In the genomic region with DNA sequence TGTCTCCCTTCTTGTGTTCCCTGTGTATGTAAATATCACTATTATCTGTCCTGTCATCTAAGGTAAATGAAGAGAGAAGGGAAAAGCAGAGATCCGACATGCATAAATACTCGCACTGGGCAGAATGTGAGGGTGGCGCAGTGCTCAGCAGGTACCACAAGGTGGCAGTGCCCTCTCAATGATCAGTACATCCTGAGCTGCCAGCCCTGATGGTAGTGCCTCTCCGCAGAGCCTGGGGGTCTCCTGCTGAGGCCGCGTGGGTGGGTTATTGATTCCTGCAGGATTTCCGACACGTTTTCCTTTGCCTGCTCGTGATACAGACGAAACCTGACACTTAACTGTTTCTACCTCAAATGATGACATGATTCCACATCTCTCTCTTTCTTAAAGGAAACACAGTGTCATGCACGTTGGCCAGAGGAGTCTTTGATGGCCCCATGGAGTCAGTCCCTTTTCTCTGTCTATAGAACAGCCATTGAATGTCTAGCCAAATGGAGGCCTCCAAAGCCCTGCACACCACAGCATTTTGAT, we compare ENCODE assay signal across 8 cellular contexts. TPM values are rescaled to one million over a fixed set of nuclear protein-coding genes. Genes with fewer than 3 reads are reported as not detected.
A peak's percentile ranks its signal among the peaks of the same experiment; 100 is the strongest.
DNase-seq lines count a peak whose midpoint lies in the region; ATAC-seq, FAIRE-seq and TF ChIP-seq lines count a peak whose summit lies in the region.

No MANE protein-coding gene starts in this region.

- H3K4me3 ChIP-seq in astrocyte of the cerebellum (ENCODE audit: low read depth, low read length) = no peak overlapping the region
- H3K4me3 ChIP-seq in small intestine (ENCODE audit: low read depth in 1 of 2, low read length in 2 of 2) = no peak overlapping the region

- no peak for FAIRE-seq in small intestine (lab: Jason Lieb, UNC)

- WGBS in small intestine, 3 donors = 2 to 4% (median 3%) methylated on average over 11 of the region's 11 CpGs

- DNase-seq in NK-92 treated with Interleukin-12 subunit alpha and Interleukin-12 subunit beta, amount 100 ng/mL, for 24 hours (lab: John Stamatoyannopoulos, UW) = peak; percentile 8
- DNase-seq in NK-92 (lab: John Stamatoyannopoulos, UW; ENCODE audit: unreplicated experiment) (no peak), NCI-H1105 treated with DMSO at 0.1 percent for 48 hours (lab: John Stamatoyannopoulos, UW) (peak; percentile 56), astrocyte of the cerebellum (ENCODE audit: low read depth) (peak; percentile 36), iPS DF 4.7 (ENCODE audit: extremely low read depth, low spot score) (peak; percentile 28), small intestine (peak; percentile 50)
- peak; percentile 50 for DNase-seq in T-helper 2 cell treated with Interferon-gamma antibody and Interleukin-4, amounts not matched to agents 5 μg/mL and 100 μg/mL, for 36 hours (ENCODE audit: low spot score)

- no peaks in the 10 kb centered on the region for H3K9me3 Mint-ChIP-seq in T-helper 2 cell treated with Interferon-gamma antibody and Interleukin-4, amounts not matched to agents 5 μg/mL and 100 μg/mL, for 36 hours

- no peaks in the 10 kb centered on the region for H3K27me3 ChIP-seq in small intestine (ENCODE audit: control insufficient read depth in 2 of 2, insufficient read depth in 2 of 2, low read length in 2 of 2)

- no peaks in the 10 kb centered on the region for H3K4me1 ChIP-seq in small intestine (ENCODE audit: control insufficient read depth in 2 of 2, insufficient read depth in 1 of 2, low read depth in 1 of 2, low read length in 1 of 2)

- peak; percentile 93 for TF ChIP-seq CTCF in astrocyte of the cerebellum (IDR thresholded peaks at IDR 0.05; ENCODE audit: low read depth, low read length, missing control alignments)

- ATAC-seq in HG02763 (IDR thresholded peaks at IDR 0.05; ENCODE audit: unreplicated experiment) = peak; percentile 77

- H3K9me3 ChIP-seq in small intestine (ENCODE audit: control insufficient read depth, low read depth) = no peaks in the 10 kb centered on the region

- no peaks in the 10 kb centered on the region for H3K36me3 ChIP-seq in small intestine (ENCODE audit: control insufficient read depth in 2 of 2, insufficient read depth in 2 of 2, low read length in 2 of 2)

- H3K4me1 Mint-ChIP-seq in T-helper 2 cell treated with Interferon-gamma antibody and Interleukin-4, amounts not matched to agents 5 μg/mL and 100 μg/mL, for 36 hours (ENCODE audit: low read depth) = peaks cover 13% of the 10 kb centered on the region

- no peak overlapping the region for H3K4me3 Mint-ChIP-seq in T-helper 2 cell treated with Interferon-gamma antibody and Interleukin-4, amounts not matched to agents 5 μg/mL and 100 μg/mL, for 36 hours

- peaks cover 34% of the 10 kb centered on the region for H3K27me3 Mint-ChIP-seq in T-helper 2 cell treated with Interferon-gamma antibody and Interleukin-4, amounts not matched to agents 5 μg/mL and 100 μg/mL, for 36 hours (ENCODE audit: low read depth)

- in situ Hi-C loops in astrocyte of the cerebellum (cut with HindIII; ENCODE audit: low sequenced_read_pairs) = loop anchor here (25.0 kb wide), 1 partner anchor 248 kb away; no protein-coding TSS in a partner anchor

- H3K27ac Mint-ChIP-seq in T-helper 2 cell treated with Interferon-gamma antibody and Interleukin-4, amounts not matched to agents 5 μg/mL and 100 μg/mL, for 36 hours = no peak overlapping the region

- H3K36me3 Mint-ChIP-seq in T-helper 2 cell treated with Interferon-gamma antibody and Interleukin-4, amounts not matched to agents 5 μg/mL and 100 μg/mL, for 36 hours (ENCODE audit: low read depth) = no peaks in the 10 kb centered on the region

- H3K27ac ChIP-seq in small intestine (ENCODE audit: low read depth in 1 of 2, low read length in 1 of 2) = no peak overlapping the region

RNA-seq across cellular contexts. Expression of a gene that starts 19.8 kb away (rescaled TPM):
- under 1 TPM in 1 of 3 donors, not detected in 2; 0.04 TPM for polyA plus RNA-seq in small intestine

RNA-seq across cellular contexts. Expression of a gene that starts 23.3 kb away (rescaled TPM):
- not detected for polyA plus RNA-seq in small intestine

RNA-seq across cellular contexts. Expression of a gene that starts 39.3 kb away (rescaled TPM):
- not detected for polyA plus RNA-seq in small intestine
